In the genomic region with DNA sequence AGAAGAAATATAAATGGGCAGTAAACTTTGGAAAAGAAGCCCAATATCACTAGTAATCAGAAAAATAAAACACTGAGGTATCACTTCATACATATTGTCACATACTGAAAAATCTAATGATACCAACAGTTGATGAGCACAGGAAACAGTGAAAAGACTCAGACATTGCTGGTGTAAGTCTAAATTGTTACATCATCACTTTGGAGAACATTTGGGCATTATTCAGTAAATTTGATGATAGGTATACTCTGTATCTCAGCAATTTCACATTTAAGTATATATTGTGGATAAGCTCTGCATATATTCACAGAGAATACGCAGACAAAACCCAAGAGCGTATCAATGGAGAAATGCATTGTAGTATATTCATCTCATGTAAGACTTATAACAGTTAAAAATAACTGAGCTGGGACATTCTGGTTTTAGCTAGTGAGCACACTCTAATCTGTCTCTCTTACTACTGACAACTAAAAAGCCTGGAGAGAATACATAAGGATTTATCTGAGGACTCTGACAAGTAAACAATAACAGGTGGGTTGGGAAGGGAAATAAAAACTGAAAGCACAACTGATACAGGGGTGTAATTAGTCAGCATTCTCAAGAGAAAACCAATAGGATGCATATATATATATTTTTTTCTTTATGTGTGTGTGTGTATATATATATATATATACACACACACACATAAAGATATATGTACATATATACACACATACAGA, we compare ENCODE assay signal across 13 cellular contexts.
DNase-seq lines count a peak whose midpoint lies in the region; ATAC-seq and TF ChIP-seq lines count a peak whose summit lies in the region.
"Had no signal": no experiment of that assay in that cellular context is flagged by ENCODE, and none has a peak within 500 bp of the region (broad histone marks: within the 10 kb centered on the region; RNA-seq: fewer than 3 reads in every experiment).

No MANE protein-coding gene starts in this region.

- no peaks in the 10 kb centered on the region for H3K27me3 ChIP-seq in neuronal stem cell (ENCODE audit: control insufficient read depth in 3 of 3, insufficient read depth in 3 of 3, low read depth in 1 of 3, low read length in 3 of 3)
- H3K27me3 ChIP-seq in CD8-positive, alpha-beta memory T cell (ENCODE audit: insufficient read depth, low read length, poor library complexity, severe bottlenecking) = no peaks in the 10 kb centered on the region
- H3K27me3 ChIP-seq: esophagus muscularis mucosa had no signal

- no peak overlapping the region for H3K9ac ChIP-seq in neuronal stem cell (ENCODE audit: low read depth, low read length, poor library complexity)

- no peaks in the 10 kb centered on the region for H3K9me3 Mint-ChIP-seq in CD8-positive, alpha-beta memory T cell
- H3K9me3 Mint-ChIP-seq: activated T-cell treated with anti-CD3 and anti-CD28 coated beads, Interleukin-2, amount 50 U/mL, for 24 hours had no signal

- no peaks in the 10 kb centered on the region for H3K79me1 ChIP-seq in neuronal stem cell (ENCODE audit: low read depth, low read length)

- POLR2A ChIA-PET in CD8-positive, alpha-beta memory T cell (lab: Charles Lee) = no interaction called here

- no peak overlapping the region for H4K91ac ChIP-seq in neuronal stem cell (ENCODE audit: low read depth, low read length, poor library complexity)

- WGBS in neuronal stem cell (ENCODE audit: extremely low coverage in 2 of 2, insufficient read length in 2 of 2, insufficient replicate concordance in 1 of 2), 2 donors = no CpG with 5 or more reads among the region's 2 CpGs

- H3K18ac ChIP-seq in neuronal stem cell (ENCODE audit: low read length) = no peak overlapping the region

- no peak overlapping the region for H3K14ac ChIP-seq in neuronal stem cell (ENCODE audit: low read length)

- CTCF ChIA-PET in CD8-positive, alpha-beta memory T cell (lab: Charles Lee) = no interaction called here

- no peak overlapping the region for H3K27ac ChIP-seq in neuronal stem cell (replicated peaks; ENCODE audit: low read length)
- H3K27ac ChIP-seq in CD8-positive, alpha-beta memory T cell (ENCODE audit: low read depth, low read length) = no peak overlapping the region
- H3K27ac ChIP-seq: esophagus muscularis mucosa had no signal

- H3K4ac ChIP-seq in neuronal stem cell (ENCODE audit: low read length) = no peak overlapping the region

- H3K4me2 ChIP-seq in neuronal stem cell (ENCODE audit: insufficient read depth, low read length, poor library complexity, severe bottlenecking) = no peak overlapping the region

- H2BK120ac ChIP-seq in neuronal stem cell (ENCODE audit: low read depth, low read length) = no peak overlapping the region

- H3K23ac ChIP-seq in neuronal stem cell (ENCODE audit: low read depth, low read length, poor library complexity) = no peak overlapping the region

- H2BK12ac ChIP-seq in neuronal stem cell (ENCODE audit: low read length) = no peak overlapping the region

- no peaks in the 10 kb centered on the region for H3K36me3 ChIP-seq in neuronal stem cell (replicated peaks in 1 of 2; ENCODE audit: control insufficient read depth in 2 of 2, insufficient read depth in 2 of 2, low read length in 2 of 2)
- H3K36me3 ChIP-seq in CD8-positive, alpha-beta memory T cell (ENCODE audit: insufficient read depth, low read length) = no peaks in the 10 kb centered on the region
- H3K36me3 ChIP-seq: esophagus muscularis mucosa had no signal

- no peak overlapping the region for H2AK5ac ChIP-seq in neuronal stem cell (ENCODE audit: low read depth, low read length)

- no peak for TF ChIP-seq CTCF in GM13976 (IDR thresholded peaks at IDR 0.05; ENCODE audit: borderline replicate concordance, control extremely low read depth, extremely low read depth, insufficient read depth, missing control alignments)

- H4K8ac ChIP-seq in neuronal stem cell (ENCODE audit: low read depth, low read length) = no peak overlapping the region

- no peak overlapping the region for H3K27ac Mint-ChIP-seq in CD8-positive, alpha-beta memory T cell
- H3K27ac Mint-ChIP-seq: activated T-cell treated with anti-CD3 and anti-CD28 coated beads, Interleukin-2, amount 50 U/mL, for 24 hours had no signal

- H3K9me3 ChIP-seq in neuronal stem cell (replicated peaks in 1 of 2; ENCODE audit: control insufficient read depth in 2 of 2, insufficient read depth in 1 of 2, low read depth in 1 of 2, low read length in 2 of 2) = no peaks in the 10 kb centered on the region
- no peaks in the 10 kb centered on the region for H3K9me3 ChIP-seq in CD8-positive, alpha-beta memory T cell (ENCODE audit: low read length)
- H3K9me3 ChIP-seq: esophagus muscularis mucosa had no signal

- H3K4me3 Mint-ChIP-seq in CD8-positive, alpha-beta memory T cell = no peak overlapping the region
- H3K4me3 Mint-ChIP-seq: activated T-cell treated with anti-CD3 and anti-CD28 coated beads, Interleukin-2, amount 50 U/mL, for 24 hours; B cell had no signal

- H3K27me3 Mint-ChIP-seq in CD8-positive, alpha-beta memory T cell = peaks cover 0 to 2% of the 10 kb centered on the region in 2 donors
- H3K27me3 Mint-ChIP-seq: activated T-cell treated with anti-CD3 and anti-CD28 coated beads, Interleukin-2, amount 50 U/mL, for 24 hours; B cell; naive thymus-derived CD4-positive, alpha-beta T cell had no signal

- H2BK15ac ChIP-seq in neuronal stem cell (ENCODE audit: low read length) = no peak overlapping the region

- peak; percentile 38 for DNase-seq in GM13976 (ENCODE audit: low spot score)
- peak; percentile 23 for DNase-seq in GM19238 (ENCODE audit: insufficient read length, low spot score)
- DNase-seq in neuronal stem cell (ENCODE audit: low spot score) = no peak
- no peak for DNase-seq in CD8-positive, alpha-beta memory T cell
- DNase-seq in NCI-H2081 (lab: John Stamatoyannopoulos, UW) = no peak
- DNase-seq in NCI-H187 treated with DMSO at 0.1 percent for 48 hours (lab: John Stamatoyannopoulos, UW) = no peak
- DNase-seq: activated T-cell treated with anti-CD3 and anti-CD28 coated beads, Interleukin-2, amount 50 U/mL, for 24 hours; naive thymus-derived CD4-positive, alpha-beta T cell; NCI-H1105 treated with DMSO at 0.1 percent for 48 hours had no signal

- no peak overlapping the region for H3K4me3 ChIP-seq in neuronal stem cell (ENCODE audit: low read length in 2 of 2)
- H3K4me3 ChIP-seq in CD8-positive, alpha-beta memory T cell (ENCODE audit: low read length) = no peak overlapping the region
- H3K4me3 ChIP-seq: esophagus muscularis mucosa had no signal

- H3K4me1 ChIP-seq in neuronal stem cell (ENCODE audit: control insufficient read depth in 2 of 2, insufficient read depth in 1 of 2, low read depth in 1 of 2, low read length in 2 of 2) = peaks cover 6 to 10% of the 10 kb centered on the region in 2 donors
- no peaks in the 10 kb centered on the region for H3K4me1 ChIP-seq in CD8-positive, alpha-beta memory T cell (ENCODE audit: insufficient read depth, low read length)

- H3K36me3 Mint-ChIP-seq in CD8-positive, alpha-beta memory T cell = peaks cover 0 to 4% (median 0%) of the 10 kb centered on the region in 3 donors

- H3K4me1 Mint-ChIP-seq in CD8-positive, alpha-beta memory T cell = peaks cover 4 to 8% (median 5%) of the 10 kb centered on the region in 3 donors

- no peak overlapping the region for H2AFZ ChIP-seq in neuronal stem cell (ENCODE audit: low read length)

- in situ Hi-C loops in GM13976 (cut with MboI; ENCODE audit: low sequenced_read_pairs, unreplicated experiment) = no loop called here

- ATAC-seq in HG02623 (IDR thresholded peaks at IDR 0.05; ENCODE audit: unreplicated experiment) (peak; percentile 89), HG03442 (IDR thresholded peaks at IDR 0.05; ENCODE audit: unreplicated experiment) (peak; percentile 82)
- ATAC-seq: naive thymus-derived CD4-positive, alpha-beta T cell had no signal

- no peak overlapping the region for H2BK5ac ChIP-seq in neuronal stem cell (ENCODE audit: low read length)

Comparison
In these comparisons a context has a peak if more than half of its experiments do, and no peak if none do; other contexts are left out.
1. DNase-seq: peak in GM13976 (single experiment) and GM19238 (single experiment); none in neuronal stem cell (single experiment), CD8-positive, alpha-beta memory T cell (0 of 5), NCI-H2081 (0 of 2) and NCI-H187 treated with DMSO at 0.1 percent for 48 hours (single experiment).